Comparison of ENCODE assay signal across 7 cellular contexts in genomic region chr18:8480506-8481328, GRCh38.
DNase-seq lines count a peak whose midpoint lies in the region; ATAC-seq and TF ChIP-seq lines count a peak whose summit lies in the region.

No MANE protein-coding gene starts in this region.

- H4K5ac ChIP-seq in H9 (ENCODE audit: insufficient read length, low read depth, low read length), result no peak overlapping the region

- H3K4me1 Mint-ChIP-seq in H9, result peaks cover 4 to 7% of the 10 kb centered on the region in 2 experiments
- peaks cover 1% of the 10 kb centered on the region for H3K4me1 Mint-ChIP-seq in activated T-cell treated with anti-CD3 and anti-CD28 coated beads, Interleukin-2, amount 50 U/mL, for 24 hours (ENCODE audit: low read depth)

- TF ChIP-seq CTCF in H9 (conservative IDR thresholded peaks at IDR 0.05) (peak; percentile 64), right lobe of liver (IDR thresholded peaks at IDR 0.05) (peak; percentile 52 to 61 (median 57))

- DNase-seq in H9 (peak; percentile 61), NCI-H69 (lab: John Stamatoyannopoulos, UW) (peak; percentile 83), dedifferentiated amniotic fluid mesenchymal stem cell (ENCODE audit: extremely low spot score) (peak; percentile 21), right lobe of liver (peak in 1 of 3 donors; percentile 47)
- no peak for DNase-seq in stimulated activated CD4-positive, alpha-beta T cell treated with anti-CD3 and anti-CD28 coated beads, Interleukin-2, amount 100 ng/mL, for 24 hours
- DNase-seq in activated T-cell treated with anti-CD3 and anti-CD28 coated beads, Interleukin-2, amount 50 U/mL, for 24 hours, result no peak

- H4K91ac ChIP-seq in H9 (ENCODE audit: insufficient read length, low read depth, low read length), result no peak overlapping the region

- ATAC-seq in right lobe of liver (peak; percentile 76 to 92 (median 82)), HG03108 (IDR thresholded peaks at IDR 0.05; ENCODE audit: unreplicated experiment) (no peak)

- H3K18ac ChIP-seq in H9 (ENCODE audit: insufficient read length, low read depth, low read length), result no peak overlapping the region

- no peak overlapping the region for H3T11ph ChIP-seq in H9 (ENCODE audit: low read length)

- no peak overlapping the region for H3K4me3 ChIP-seq in right lobe of liver

- H4K20me1 ChIP-seq in H9 (ENCODE audit: control insufficient read depth, insufficient read depth, insufficient read length), result no peaks in the 10 kb centered on the region

- no peaks in the 10 kb centered on the region for H3K23me2 ChIP-seq in H9 (ENCODE audit: insufficient read length, low read depth, low read length, poor library complexity, severe bottlenecking)

- no peak overlapping the region for H2BK5ac ChIP-seq in H9 (ENCODE audit: insufficient read length, low read length)

- no peaks in the 10 kb centered on the region for H3K9me3 ChIP-seq in H9 (ENCODE audit: control insufficient read depth, low read depth, low read length)
- no peaks in the 10 kb centered on the region for H3K9me3 ChIP-seq in right lobe of liver

- H3K4me3 Mint-ChIP-seq in H9, result no peak overlapping the region
- H3K4me3 Mint-ChIP-seq in activated T-cell treated with anti-CD3 and anti-CD28 coated beads, Interleukin-2, amount 50 U/mL, for 24 hours, result no peak overlapping the region

- no peaks in the 10 kb centered on the region; a peak in 2 of 5 replicates for H3K9me3 Mint-ChIP-seq in H9
- H3K9me3 Mint-ChIP-seq in activated T-cell treated with anti-CD3 and anti-CD28 coated beads, Interleukin-2, amount 50 U/mL, for 24 hours, result no peaks in the 10 kb centered on the region

- no peak overlapping the region for H3K4me2 ChIP-seq in H9 (ENCODE audit: insufficient read depth, insufficient read length, low read length)

- no peaks in the 10 kb centered on the region for H3K36me3 ChIP-seq in right lobe of liver

- no peaks in the 10 kb centered on the region for H3K79me2 ChIP-seq in H9 (ENCODE audit: insufficient read depth, low read length)

- peaks cover 1% of the 10 kb centered on the region for H3K27me3 Mint-ChIP-seq in H9 (ENCODE audit: low read depth)
- H3K27me3 Mint-ChIP-seq in activated T-cell treated with anti-CD3 and anti-CD28 coated beads, Interleukin-2, amount 50 U/mL, for 24 hours, result peaks cover 20% of the 10 kb centered on the region

- no peak overlapping the region for H2BK20ac ChIP-seq in H9 (ENCODE audit: low read depth, low read length, poor library complexity, severe bottlenecking)

- no peak overlapping the region for H2BK120ac ChIP-seq in H9 (ENCODE audit: low read depth, low read length, poor library complexity, severe bottlenecking)

- H3K27me3 ChIP-seq in H9 (ENCODE audit: insufficient read depth, low read length) (no peaks in the 10 kb centered on the region), right lobe of liver (no peaks in the 10 kb centered on the region)

- H3K27ac ChIP-seq in H9 (ENCODE audit: insufficient read length, low read depth, low read length), result no peak overlapping the region
- H3K27ac ChIP-seq in right lobe of liver, result no peak overlapping the region

- no peak overlapping the region for H3K9ac ChIP-seq in H9 (ENCODE audit: extremely low read depth, insufficient read length, low read length)

- WGBS in H9 (ENCODE audit: extremely low coverage, insufficient read length, low lambda C conversion rate), result no CpG with 5 or more reads among the region's 16 CpGs
- WGBS in right lobe of liver (ENCODE audit: insufficient coverage, low coverage, low lambda C conversion rate, missing lambda C conversion rate), result 37% methylated on average over 14 of the region's 16 CpGs

- no peaks in the 10 kb centered on the region for H3K79me1 ChIP-seq in H9 (ENCODE audit: insufficient read depth, low read depth, low read length, poor library complexity, severe bottlenecking)

- H2AFZ ChIP-seq in H9 (ENCODE audit: low read length), result peak overlapping the region; percentile 19

- no peak overlapping the region for H2AK5ac ChIP-seq in H9 (ENCODE audit: insufficient read length, low read length)

- H3K14ac ChIP-seq in H9 (ENCODE audit: insufficient read depth, low read length), result no peak overlapping the region

- no peak overlapping the region for H3K27ac Mint-ChIP-seq in H9
- no peak overlapping the region for H3K27ac Mint-ChIP-seq in activated T-cell treated with anti-CD3 and anti-CD28 coated beads, Interleukin-2, amount 50 U/mL, for 24 hours

- no peak overlapping the region for H2BK15ac ChIP-seq in H9 (ENCODE audit: low read depth, low read length)

- intact Hi-C loops in right lobe of liver (cut with DNase I), result loop anchor here in 1 of 2 donors (5.0 kb wide), 1 partner anchor 1208 kb away; no protein-coding TSS in a partner anchor

- H3K36me3 Mint-ChIP-seq in H9 (ENCODE audit: insufficient read depth in 1 of 3, low read depth in 3 of 3), result no peaks in the 10 kb centered on the region
- H3K36me3 Mint-ChIP-seq in activated T-cell treated with anti-CD3 and anti-CD28 coated beads, Interleukin-2, amount 50 U/mL, for 24 hours (ENCODE audit: low read depth), result no peaks in the 10 kb centered on the region

- H3K4me1 ChIP-seq in H9 (ENCODE audit: insufficient read depth, low read length) (no peaks in the 10 kb centered on the region), right lobe of liver (no peaks in the 10 kb centered on the region)

- no peak overlapping the region for H2BK12ac ChIP-seq in H9 (ENCODE audit: insufficient read length, low read depth, low read length)

- H4K8ac ChIP-seq in H9 (replicated peaks; ENCODE audit: insufficient read length, low read depth, low read length), result no peak overlapping the region

- no peak overlapping the region for H3K56ac ChIP-seq in H9 (ENCODE audit: insufficient read length, low read depth, low read length)

- no peak overlapping the region for H3K23ac ChIP-seq in H9 (ENCODE audit: insufficient read length, low read depth, low read length)

- H3K4ac ChIP-seq in H9 (ENCODE audit: low read depth, low read length), result no peak overlapping the region

- TF ChIP-seq POLR2A in right lobe of liver (IDR thresholded peaks at IDR 0.05), result no peak

Comparison
In these comparisons a context has a peak if more than half of its experiments do, and no peak if none do; other contexts are left out.
1. DNase-seq: peak in H9 (single experiment), NCI-H69 (single experiment) and dedifferentiated amniotic fluid mesenchymal stem cell (single experiment); none in stimulated activated CD4-positive, alpha-beta T cell treated with anti-CD3 and anti-CD28 coated beads, Interleukin-2, amount 100 ng/mL, for 24 hours (0 of 2) and activated T-cell treated with anti-CD3 and anti-CD28 coated beads, Interleukin-2, amount 50 U/mL, for 24 hours (single experiment).